8 cellular contexts compared by ENCODE assay signal in the genomic region with DNA sequence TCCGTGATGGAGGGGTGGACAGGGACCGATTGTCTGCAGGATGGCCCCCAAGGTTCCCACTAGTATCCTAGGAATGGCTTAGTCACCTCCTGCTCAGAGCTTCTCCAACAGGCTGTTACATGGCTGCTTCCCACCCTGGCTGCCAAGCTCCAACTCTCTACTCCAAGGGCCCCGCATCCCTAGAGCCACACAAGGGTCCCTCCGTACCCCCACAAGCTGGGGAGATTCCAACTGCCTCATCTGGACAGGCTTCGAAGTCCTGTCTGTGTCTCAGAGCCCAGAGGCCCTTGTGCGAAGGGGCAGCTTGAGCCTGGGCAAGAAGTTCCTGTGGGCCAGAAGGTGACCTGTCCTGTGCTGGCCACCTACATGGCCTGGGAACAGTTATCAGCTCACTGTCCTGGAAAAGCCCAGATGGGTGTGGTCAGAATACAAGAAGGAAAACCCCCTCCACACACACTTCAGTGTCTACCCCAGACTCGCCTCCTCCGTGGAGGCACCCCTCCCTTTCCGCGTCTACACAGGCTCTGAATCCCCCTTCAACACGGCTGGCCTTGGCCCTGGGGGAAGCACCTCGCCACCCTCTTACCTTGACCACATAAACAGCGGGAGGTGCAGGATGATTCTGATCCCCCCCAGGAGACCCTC. TPM values are rescaled to one million over a fixed set of nuclear protein-coding genes. Genes with fewer than 3 reads are reported as not detected.
A peak's percentile ranks its signal among the peaks of the same experiment; 100 is the strongest.
DNase-seq lines count a peak whose midpoint lies in the region; ATAC-seq and TF ChIP-seq lines count a peak whose summit lies in the region.

No MANE protein-coding gene starts in this region.

- peaks cover 0 to 27% (median 5%) of the 10 kb centered on the region in 11 experiments; a peak in 7 of 22 replicates for H3K36me3 ChIP-seq in BLaER1 treated with 17β-estradiol and CSF1 and Interleukin-3, amounts not matched to agents 10 nM and 100 nM
- H3K36me3 ChIP-seq in thoracic aorta = peaks cover 2% of the 10 kb centered on the region

- peak overlapping the region; percentile 60 to 96 (median 88); a peak in 20 of 22 replicates for H3K27ac ChIP-seq in BLaER1 treated with 17β-estradiol and CSF1 and Interleukin-3, amounts not matched to agents 10 nM and 100 nM
- H3K27ac ChIP-seq in thoracic aorta = peak overlapping the region; percentile 43 to 66

- peak overlapping the region; percentile 62 to 83 (median 71) for H3K4me3 ChIP-seq in BLaER1 treated with 17β-estradiol and CSF1 and Interleukin-3, amounts not matched to agents 10 nM and 100 nM
- peak overlapping the region; percentile 89 for H3K4me3 ChIP-seq in thoracic aorta

- peak overlapping the region; percentile 86 to 100 (median 98) for H3K4me2 ChIP-seq in BLaER1 treated with 17β-estradiol and CSF1 and Interleukin-3, amounts not matched to agents 10 nM and 100 nM

- H3K9ac ChIP-seq in BLaER1 treated with 17β-estradiol and CSF1 and Interleukin-3, amounts not matched to agents 10 nM and 100 nM = peak overlapping the region; percentile 78 to 92 (median 83)

- TF ChIP-seq CTCF in thoracic aorta (IDR thresholded peaks at IDR 0.05) = no peak

- H3K27me3 ChIP-seq in BLaER1 treated with 17β-estradiol and CSF1 and Interleukin-3, amounts not matched to agents 10 nM and 100 nM = no peaks in the 10 kb centered on the region
- no peaks in the 10 kb centered on the region for H3K27me3 ChIP-seq in thoracic aorta (replicated peaks; ENCODE audit: insufficient read depth)

- peaks cover 53 to 74% (median 64%) of the 10 kb centered on the region in 10 experiments for H3K4me1 ChIP-seq in BLaER1 treated with 17β-estradiol and CSF1 and Interleukin-3, amounts not matched to agents 10 nM and 100 nM
- H3K4me1 ChIP-seq in thoracic aorta (ENCODE audit: control insufficient read depth in 1 of 2, low read depth in 2 of 2) = peaks cover 16 to 20% of the 10 kb centered on the region in 2 donors

- ATAC-seq in HG03159 (IDR thresholded peaks at IDR 0.05; ENCODE audit: unreplicated experiment) (peak; percentile 1), left lobe of liver (peak; percentile 10), thoracic aorta (ENCODE audit: insufficient number of reproducible peaks, low FRiP score, low read depth) (no peak), GM18502 (IDR thresholded peaks at IDR 0.05; ENCODE audit: poor library complexity, unreplicated experiment) (no peak)

- peaks cover 0 to 4% (median 0%) of the 10 kb centered on the region in 11 experiments; a peak in 1 of 22 replicates for H4K20me1 ChIP-seq in BLaER1 treated with 17β-estradiol and CSF1 and Interleukin-3, amounts not matched to agents 10 nM and 100 nM

- no peaks in the 10 kb centered on the region for H3K9me3 ChIP-seq in BLaER1 treated with 17β-estradiol and CSF1 and Interleukin-3, amounts not matched to agents 10 nM and 100 nM (replicated peaks in 1 of 11)
- no peaks in the 10 kb centered on the region for H3K9me3 ChIP-seq in thoracic aorta

- DNase-seq in amniotic epithelial cell (ENCODE audit: low read depth) = peak; percentile 7
- DNase-seq in left lobe of liver (ENCODE audit: low spot score) = no peak
- DNase-seq in thoracic aorta (ENCODE audit: low spot score) = no peak
- DNase-seq in NCI-H146 (lab: John Stamatoyannopoulos, UW) = no peak
- DNase-seq in SKM-1 treated with dmso at 0.1 percent for 144 hours (lab: John Stamatoyannopoulos, UW; ENCODE audit: unreplicated experiment) = no peak

RNA-seq across cellular contexts. Expression of gene MEAK7, which starts 0.6 kb away (rescaled TPM):
- 2.9 TPM for total RNA-seq in left lobe of liver
- total RNA-seq in thoracic aorta = 10 to 100 TPM; 13.8 to 23.2 TPM

Comparison
In these comparisons a context has a peak if more than half of its experiments do, and no peak if none do; other contexts are left out.
1. ATAC-seq: peak in HG03159 (single experiment) and left lobe of liver (single experiment); none in thoracic aorta (single experiment) and GM18502 (single experiment).